In the genomic region with DNA sequence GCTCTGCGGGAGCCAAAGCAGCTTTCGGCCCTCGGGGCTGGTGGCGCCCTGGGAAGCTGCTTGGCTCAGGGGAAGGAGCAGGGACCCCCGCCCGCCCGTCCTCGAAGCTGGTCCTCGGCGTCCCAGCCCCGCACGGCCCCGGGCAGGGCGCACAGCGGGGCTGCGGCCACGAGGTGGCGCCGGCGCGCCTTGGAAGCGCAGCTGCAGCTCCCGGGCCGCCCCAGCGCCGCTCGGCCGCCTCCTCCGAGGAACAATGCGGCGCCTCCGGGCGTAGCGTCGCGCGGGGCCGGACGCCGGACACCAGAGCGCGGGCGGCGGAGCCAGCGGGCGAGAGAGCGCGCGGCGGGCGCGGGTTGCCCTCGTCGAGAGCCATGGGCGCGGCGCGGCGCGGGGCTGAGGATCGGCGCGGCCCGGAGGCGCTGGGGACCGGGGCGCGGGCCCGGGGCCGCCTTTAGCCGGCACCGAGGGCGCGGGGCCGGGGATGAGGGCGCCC, we compare ENCODE assay signal across 8 cellular contexts. TPM values are rescaled to one million over a fixed set of nuclear protein-coding genes. Genes with fewer than 3 reads are reported as not detected.
A peak's percentile ranks its signal among the peaks of the same experiment; 100 is the strongest.
DNase-seq lines count a peak whose midpoint lies in the region; ATAC-seq and TF ChIP-seq lines count a peak whose summit lies in the region.

MGAT5B (plus strand) TSS at position 229 of the 493 bp plus-strand sequence. CDS start 626 bp downstream, outside the sequence.

- H3K4me1 ChIP-seq in endodermal cell (ENCODE audit: control insufficient read depth, insufficient read depth, low read length) (no peaks in the 10 kb centered on the region), mesodermal cell (ENCODE audit: control insufficient read depth, insufficient read depth, low read length, poor library complexity, severe bottlenecking) (peaks cover 33% of the 10 kb centered on the region)

- DNase-seq in GDM1 (lab: John Stamatoyannopoulos, UW) (peak; percentile 55), NCI-H69 (lab: John Stamatoyannopoulos, UW) (peak; percentile 95), endodermal cell (peak; percentile 98)
- peak; percentile 7 for DNase-seq in activated CD8-positive, alpha-beta memory T cell treated with anti-CD3 and anti-CD28 coated beads, Interleukin-2, amount 50 U/mL, for 1 hour (ENCODE audit: extremely low read depth)
- peak; percentile 62 to 68 for DNase-seq in stimulated activated CD8-positive, alpha-beta memory T cell treated with anti-CD3 and anti-CD28 coated beads, Interleukin-15, amount 100 ng/mL, for 48 hours (ENCODE audit: low read depth in 2 of 2)

- H3K9me3 ChIP-seq in endodermal cell (ENCODE audit: control insufficient read depth, low read length) (no peaks in the 10 kb centered on the region), mesodermal cell (ENCODE audit: control insufficient read depth, low read length) (no peaks in the 10 kb centered on the region)

- H3K27me3 ChIP-seq in endodermal cell (ENCODE audit: control insufficient read depth, insufficient read depth, low read length, poor library complexity, severe bottlenecking), result peaks cover 44% of the 10 kb centered on the region

- peaks cover 28% of the 10 kb centered on the region for H3K27me3 Mint-ChIP-seq in endodermal cell (ENCODE audit: insufficient read depth)

- H3K4me1 Mint-ChIP-seq in endodermal cell, result peaks cover 13% of the 10 kb centered on the region

- H3K27ac Mint-ChIP-seq in endodermal cell, result no peak within 1 kb of the TSS

- ATAC-seq in HG03045 (IDR thresholded peaks at IDR 0.05; ENCODE audit: unreplicated experiment), result peak; percentile 57
- no peak for ATAC-seq in GM21390 (IDR thresholded peaks at IDR 0.05; ENCODE audit: unreplicated experiment)

- no peak within 1 kb of the TSS for H3K9ac ChIP-seq in endodermal cell (ENCODE audit: extremely low read depth, low read length, poor library complexity, severe bottlenecking)

- TF ChIP-seq CTCF in endodermal cell (conservative IDR thresholded peaks at IDR 0.05), result peak; percentile 93

- no peaks in the 10 kb centered on the region for H3K36me3 ChIP-seq in endodermal cell (ENCODE audit: control insufficient read depth, insufficient read depth, low read length)
- H3K36me3 ChIP-seq in mesodermal cell (ENCODE audit: control insufficient read depth, insufficient read depth, low read length), result peaks cover 2% of the 10 kb centered on the region

- H3K4me3 ChIP-seq in endodermal cell (ENCODE audit: low read length) (peak within 1 kb of the TSS; percentile 49), mesodermal cell (ENCODE audit: extremely low read depth, insufficient read depth, low read length, poor library complexity, severe bottlenecking) (peak within 1 kb of the TSS; percentile 43)

- no peak within 1 kb of the TSS for H3K27ac ChIP-seq in endodermal cell (ENCODE audit: low read depth, low read length)
- H3K27ac ChIP-seq in mesodermal cell (ENCODE audit: low read depth, low read length, severe bottlenecking), result peak within 1 kb of the TSS; percentile 88

- H3K36me3 Mint-ChIP-seq in endodermal cell (ENCODE audit: low read depth), result no peaks in the 10 kb centered on the region

- peak within 1 kb of the TSS; percentile 51 for H3K4me3 Mint-ChIP-seq in endodermal cell

- WGBS in endodermal cell (ENCODE audit: insufficient coverage in 1 of 2, insufficient read length in 1 of 2), 2 experiments, result 1% methylated on average over 76 of the region's 76 CpGs; no CpG with 5 or more reads in 1 of the 2 experiments
- WGBS in mesodermal cell (ENCODE audit: insufficient coverage in 2 of 2), 2 experiments, result 1% methylated on average over 64 to 66 of the region's 76 CpGs

- no peaks in the 10 kb centered on the region for H3K9me3 Mint-ChIP-seq in endodermal cell

RNA-seq across cellular contexts. Expression of gene MGAT5B, which starts in this region (rescaled TPM):
- 1 to 10 TPM; 2.9 to 3.3 TPM for total RNA-seq in endodermal cell
- polyA plus RNA-seq in endodermal cell (2013, experiment 1 of 2), result 7.2 TPM
- 7.2 TPM for polyA plus RNA-seq in endodermal cell (2013, experiment 2 of 2)
- 4.1 TPM for polyA plus RNA-seq in mesodermal cell (2013, experiment 1 of 2)
- 5.3 TPM for polyA plus RNA-seq in mesodermal cell (2013, experiment 2 of 2)

Comparison
In these comparisons a context has a peak if more than half of its experiments do, and no peak if none do; other contexts are left out.
1. DNase-seq: peak in every context shown above with its lines; median percentile 98 in endodermal cell; 95 in NCI-H69; 65 in stimulated activated CD8-positive, alpha-beta memory T cell treated with anti-CD3 and anti-CD28 coated beads, Interleukin-15, amount 100 ng/mL, for 48 hours; 55 in GDM1; 7 in activated CD8-positive, alpha-beta memory T cell treated with anti-CD3 and anti-CD28 coated beads, Interleukin-2, amount 50 U/mL, for 1 hour.